ENCODE assay signal across 8 cellular contexts in genomic region chrX:107000013-107000515, GRCh38. TPM values are rescaled to one million over a fixed set of nuclear protein-coding genes. Genes with fewer than 3 reads are reported as not detected.
DNase-seq lines count a peak whose midpoint lies in the region; ATAC-seq and TF ChIP-seq lines count a peak whose summit lies in the region.

TSS of gene MORC4 (minus strand) at chrX:107000212. CDS start at chrX:106999969, 243 bp downstream.

- WGBS in heart right ventricle, 2 donors = 0 to 1% methylated on average over 27 to 38 of the region's 42 CpGs

- DNase-seq in DMS53 (lab: John Stamatoyannopoulos, UW) (peak; percentile 95), GOT3 (lab: John Stamatoyannopoulos, UW) (peak; percentile 59), NAMALWA (ENCODE audit: low spot score) (peak; percentile 72), SW480 (ENCODE audit: low spot score) (peak; percentile 92), amniotic epithelial cell (ENCODE audit: low read depth) (peak; percentile 90), heart right ventricle (peak; percentile 76 to 77), pons (ENCODE audit: low spot score) (peak; percentile 50), type B pancreatic cell (ENCODE audit: extremely low spot score, unreplicated experiment) (peak; percentile 79)

- H3K27me3 Mint-ChIP-seq in type B pancreatic cell = no peaks in the 10 kb centered on the region

- H3K27me3 ChIP-seq in heart right ventricle = peaks cover 0 to 40% (median 0%) of the 10 kb centered on the region in 7 donors

- no peaks in the 10 kb centered on the region for H3K9me3 Mint-ChIP-seq in type B pancreatic cell

- ATAC-seq in heart right ventricle = peak; percentile 94 to 97 (median 96)

- H3K9me3 ChIP-seq in heart right ventricle = no peaks in the 10 kb centered on the region

- H3K4me3 Mint-ChIP-seq in type B pancreatic cell = peak within 1 kb of the TSS; percentile 92

- H3K4me1 ChIP-seq in heart right ventricle = peaks cover 0 to 12% (median 3%) of the 10 kb centered on the region in 9 donors

- H3K27ac Mint-ChIP-seq in type B pancreatic cell = peak within 1 kb of the TSS; percentile 86

- H3K36me3 Mint-ChIP-seq in type B pancreatic cell = no peaks in the 10 kb centered on the region

- intact Hi-C loops in heart right ventricle (cut with DNase I) = no loop called here

- H3K4me3 ChIP-seq in heart right ventricle = peak within 1 kb of the TSS; percentile 44 to 71 (median 62)

- peak within 1 kb of the TSS in 9 of 10 donors; percentile 34 to 64 (median 48) for H3K27ac ChIP-seq in heart right ventricle

- H3K36me3 ChIP-seq in heart right ventricle = no peaks in the 10 kb centered on the region

- peaks cover 6% of the 10 kb centered on the region for H3K4me1 Mint-ChIP-seq in type B pancreatic cell (ENCODE audit: unreplicated experiment)

- TF ChIP-seq CTCF in heart right ventricle (IDR thresholded peaks at IDR 0.05) (no peak), type B pancreatic cell (conservative IDR thresholded peaks at IDR 0.05) (no peak)

RNA-seq across cellular contexts. Expression of gene MORC4, which starts in this region (rescaled TPM):
- total RNA-seq in heart right ventricle (1 to 10 TPM; 2.2 to 3.2 (median 2.7) TPM), type B pancreatic cell (ENCODE audit: low replicate concordance) (18.1 and 28.8 TPM in 2 replicates)
- polyA plus RNA-seq in heart right ventricle = 1 to 10 TPM; 2.3 to 3.5 TPM

Comparison
In these comparisons a context has a peak if more than half of its experiments do, and no peak if none do; other contexts are left out.
1. Peak in every context shown above with its lines: DNase-seq, ATAC-seq, H3K4me3 ChIP-seq and H3K27ac ChIP-seq.